ENCODE assay signal across 12 cellular contexts in the genomic region with DNA sequence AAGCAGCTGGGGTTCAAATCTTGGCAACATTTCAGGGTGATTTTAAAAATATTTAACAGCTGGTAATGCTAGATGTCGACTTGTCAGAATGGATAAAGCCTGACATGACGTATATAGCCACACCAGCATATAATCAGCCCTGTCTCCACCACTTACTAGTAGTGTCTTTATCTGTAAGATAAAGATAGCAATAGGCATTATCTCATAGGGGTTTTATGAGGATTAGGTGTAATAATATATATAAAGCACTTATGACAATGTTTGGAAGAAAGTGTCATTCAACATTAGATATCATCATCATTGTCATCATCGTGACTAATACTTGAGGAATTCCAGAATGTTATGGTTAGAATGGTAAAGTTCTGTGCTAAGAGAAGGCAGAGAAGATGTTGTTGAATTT.
"Had no signal": no experiment of that assay in that cellular context is flagged by ENCODE, and none has a peak within 500 bp of the region (broad histone marks: within the 10 kb centered on the region; RNA-seq: fewer than 3 reads in every experiment).

No MANE protein-coding gene starts in this region.

- H3K36me3 ChIP-seq: colonic mucosa had no signal

- H3K27me3 ChIP-seq: colonic mucosa, foreskin keratinocyte had no signal

- H3K27ac ChIP-seq: colonic mucosa, foreskin keratinocyte had no signal

- DNase-seq: activated CD4-positive, alpha-beta memory T cell treated with anti-CD3 and anti-CD28 coated beads, Interleukin-2, amount 10 ng/mL, durations not matched to agents 7 days and 5 days; activated CD4-positive, alpha-beta T cell treated with anti-CD3 and anti-CD28 coated beads for 4 hours; activated naive CD4-positive, alpha-beta T cell treated with anti-CD3 and anti-CD28 coated beads, Interleukin-2, amount 50 U/mL, for 16 hours; activated T-cell treated with anti-CD3 and anti-CD28 coated beads, Interleukin-2, amount 50 U/mL, for 24 hours; caudate nucleus; colonic mucosa; glutamatergic neuron; nucleus accumbens; posterior cingulate gyrus; retina; stimulated activated CD4-positive, alpha-beta T cell treated with anti-CD3 and anti-CD28 coated beads, Interleukin-2, amount 100 ng/mL, for 48 hours had no signal

- H3K9me3 ChIP-seq: colonic mucosa had no signal

- H3K4me1 ChIP-seq: colonic mucosa, foreskin keratinocyte had no signal

- H3K4me3 ChIP-seq: colonic mucosa had no signal
